Comparison of ENCODE assay signal across 8 cellular contexts in the genomic region with DNA sequence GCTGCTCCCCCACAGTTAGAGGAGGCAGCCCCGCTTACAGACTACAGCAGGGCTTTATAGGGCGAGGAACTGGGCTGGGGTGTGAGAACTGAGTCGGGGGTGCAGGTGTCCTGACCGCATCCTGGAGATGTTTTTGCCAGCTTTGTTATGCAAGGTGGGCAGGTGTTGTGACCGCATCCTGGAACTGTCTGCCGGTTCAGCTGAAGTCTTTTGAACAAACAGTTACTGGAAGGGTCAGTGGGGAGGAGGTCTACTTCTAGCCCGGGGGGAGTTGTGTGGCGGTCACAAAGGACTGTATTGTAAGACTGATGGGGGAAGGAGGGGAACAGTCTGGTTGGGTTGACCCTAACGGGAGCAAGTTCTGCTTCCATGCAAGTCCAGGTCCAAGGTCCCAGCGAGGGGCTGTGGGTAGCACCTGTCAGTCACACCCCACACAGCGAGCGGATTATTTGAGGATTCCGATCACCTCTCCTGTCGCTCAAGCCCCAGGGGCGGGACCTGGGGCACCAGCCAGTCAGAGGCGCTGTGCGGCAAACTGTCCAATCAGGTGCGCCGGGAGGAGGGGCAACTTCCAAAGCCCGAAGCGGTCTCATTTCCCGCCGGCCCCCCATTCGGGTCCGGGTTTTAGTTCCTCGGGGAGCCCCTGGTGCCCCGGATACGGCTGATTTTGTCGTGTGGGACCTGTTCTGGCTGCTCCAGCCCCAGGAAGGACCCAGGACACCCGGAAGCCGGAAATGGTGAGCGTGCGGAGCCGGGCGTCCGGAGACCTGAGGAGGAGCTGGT. TPM values are rescaled to one million over a fixed set of nuclear protein-coding genes. Genes with fewer than 3 reads are reported as not detected.
A peak's percentile ranks its signal among the peaks of the same experiment; 100 is the strongest.
DNase-seq lines count a peak whose midpoint lies in the region; ATAC-seq and TF ChIP-seq lines count a peak whose summit lies in the region.

A gene (plus strand): TSS at position 610 of the 783 bp plus-strand sequence. CDS start 125 bp downstream, at position 735.

- H3K27ac Mint-ChIP-seq in activated naive CD8-positive, alpha-beta T cell treated with anti-CD3 and anti-CD28 coated beads, Interleukin-2, amount 50 U/mL, for 24 hours = peak within 1 kb of the TSS; percentile 92

- no peak within 1 kb of the TSS for H3K23ac ChIP-seq in trophoblast cell (ENCODE audit: low read length)

- peak; percentile 63 for ATAC-seq in HG02852 (IDR thresholded peaks at IDR 0.05; ENCODE audit: unreplicated experiment)
- peak; percentile 84 for ATAC-seq in activated naive CD8-positive, alpha-beta T cell treated with anti-CD3 and anti-CD28 coated beads, Interleukin-2, amount 50 U/mL, for 24 hours

- peak within 1 kb of the TSS; percentile 85 for H4K12ac ChIP-seq in trophoblast cell (ENCODE audit: low read depth, low read length)

- H3K14ac ChIP-seq in trophoblast cell (ENCODE audit: low read length) = peak within 1 kb of the TSS; percentile 92

- peak within 1 kb of the TSS; percentile 41 for H2BK120ac ChIP-seq in trophoblast cell (ENCODE audit: insufficient read depth, low read length, poor library complexity)

- H3K27me3 Mint-ChIP-seq in activated naive CD8-positive, alpha-beta T cell treated with anti-CD3 and anti-CD28 coated beads, Interleukin-2, amount 50 U/mL, for 24 hours = no peaks in the 10 kb centered on the region

- H3K79me1 ChIP-seq in trophoblast cell (ENCODE audit: low read length) = peaks cover 8% of the 10 kb centered on the region

- H3K4me1 ChIP-seq in trophoblast cell (ENCODE audit: control insufficient read depth in 1 of 2, insufficient read depth in 2 of 2, low read length in 2 of 2) (peaks cover 14 to 16% of the 10 kb centered on the region in 2 experiments), transverse colon (peaks cover 9 to 16% (median 13%) of the 10 kb centered on the region in 4 donors)

- H3K27me3 ChIP-seq in trophoblast cell (ENCODE audit: insufficient read depth, low read length) (no peaks in the 10 kb centered on the region), transverse colon (no peaks in the 10 kb centered on the region)

- DNase-seq in GM13976 (ENCODE audit: low spot score) (peak; percentile 96), NCI-H1436 treated with DMSO at 0.1 percent for 48 hours (lab: John Stamatoyannopoulos, UW) (peak; percentile 75), T follicular helper cell (ENCODE audit: low read depth) (peak; percentile 90), cardiac septum (ENCODE audit: low spot score) (peak; percentile 97), trophoblast cell (peak; percentile 91 to 95), transverse colon (peak; percentile 95)
- peak; percentile 97 for DNase-seq in activated naive CD8-positive, alpha-beta T cell treated with anti-CD3 and anti-CD28 coated beads, Interleukin-2, amount 50 U/mL, for 24 hours

- H3K27ac ChIP-seq in trophoblast cell (ENCODE audit: low read depth, low read length) = peak within 1 kb of the TSS; percentile 48
- peak within 1 kb of the TSS; percentile 84 to 92 (median 86) for H3K27ac ChIP-seq in transverse colon

- H3K36me3 Mint-ChIP-seq in activated naive CD8-positive, alpha-beta T cell treated with anti-CD3 and anti-CD28 coated beads, Interleukin-2, amount 50 U/mL, for 24 hours (ENCODE audit: low read depth) = peaks cover 42% of the 10 kb centered on the region

- peak within 1 kb of the TSS; percentile 80 for H3K4ac ChIP-seq in trophoblast cell (ENCODE audit: low read depth, low read length)

- peaks cover 6% of the 10 kb centered on the region for H3K79me2 ChIP-seq in trophoblast cell (ENCODE audit: control insufficient read depth, insufficient read depth, low read length, poor library complexity)

- no peak for TF ChIP-seq EP300 in transverse colon (IDR thresholded peaks at IDR 0.05; ENCODE audit: low read depth)

- peaks cover 33% of the 10 kb centered on the region for H3K4me1 Mint-ChIP-seq in activated naive CD8-positive, alpha-beta T cell treated with anti-CD3 and anti-CD28 coated beads, Interleukin-2, amount 50 U/mL, for 24 hours

- H3K36me3 ChIP-seq in trophoblast cell (ENCODE audit: control insufficient read depth in 1 of 2, insufficient read depth in 2 of 2, low read length in 2 of 2) (peaks cover 0 to 3% of the 10 kb centered on the region in 2 experiments), transverse colon (peaks cover 0 to 15% (median 2%) of the 10 kb centered on the region in 4 donors)

- peak within 1 kb of the TSS; percentile 97 for H3K4me2 ChIP-seq in trophoblast cell (ENCODE audit: low read length)

- in situ Hi-C loops in GM13976 (cut with MboI; ENCODE audit: low sequenced_read_pairs, unreplicated experiment) (no loop called here), transverse colon (cut with MboI; ENCODE audit: low pct_ligation_motif_present in 1 of 4, low pct_unique_long_range_greater_than_20kb in 1 of 4, low sequenced_read_pairs in 3 of 4) (no loop called here)

- intact Hi-C loops in cardiac septum (cut with DNase I) = loop anchor here (5.0 to 10.0 kb wide), 2 partner anchors 64 to 236 kb away; a partner anchor contains a TSS
- intact Hi-C loops in transverse colon (cut with DNase I; ENCODE audit: low total_unique reads) = no loop called here

- no peak within 1 kb of the TSS for H2BK12ac ChIP-seq in trophoblast cell (ENCODE audit: low read length)

- TF ChIP-seq POLR2A in transverse colon (IDR thresholded peaks at IDR 0.05) = peak; percentile 61

- peak within 1 kb of the TSS; percentile 70 for H2BK5ac ChIP-seq in trophoblast cell (ENCODE audit: low read depth, low read length, poor library complexity)

- peak within 1 kb of the TSS; percentile 92 for H3K18ac ChIP-seq in trophoblast cell (ENCODE audit: low read length)

- no CpG with 5 or more reads among the region's 36 CpGs for WGBS in trophoblast cell (ENCODE audit: extremely low coverage, insufficient coverage, insufficient read length)
- 8% methylated on average over 36 of the region's 36 CpGs; no CpG with 5 or more reads in 1 of the 2 donors for WGBS in transverse colon (ENCODE audit: low coverage in 1 of 2), 2 donors

- H3K9ac ChIP-seq in trophoblast cell (ENCODE audit: low read length) = peak within 1 kb of the TSS; percentile 61

- H3K4me3 Mint-ChIP-seq in activated naive CD8-positive, alpha-beta T cell treated with anti-CD3 and anti-CD28 coated beads, Interleukin-2, amount 50 U/mL, for 24 hours = peak within 1 kb of the TSS; percentile 85

- H3K9me3 ChIP-seq in trophoblast cell (ENCODE audit: insufficient read depth, low read depth, low read length) = no peaks in the 10 kb centered on the region
- H3K9me3 ChIP-seq in transverse colon = no peaks in the 10 kb centered on the region

- TF ChIP-seq CTCF in GM13976 (IDR thresholded peaks at IDR 0.05; ENCODE audit: borderline replicate concordance, control extremely low read depth, extremely low read depth, insufficient read depth, missing control alignments) (no peak), transverse colon (IDR thresholded peaks at IDR 0.05) (no peak)

- peak within 1 kb of the TSS; percentile 96 for H2AFZ ChIP-seq in trophoblast cell (ENCODE audit: insufficient read depth, low read length, poor library complexity)

- peak within 1 kb of the TSS; percentile 90 for H4K8ac ChIP-seq in trophoblast cell (ENCODE audit: low read depth, low read length)

- peaks cover 8% of the 10 kb centered on the region for H3K9me3 Mint-ChIP-seq in activated naive CD8-positive, alpha-beta T cell treated with anti-CD3 and anti-CD28 coated beads, Interleukin-2, amount 50 U/mL, for 24 hours

- H3K4me3 ChIP-seq in trophoblast cell (ENCODE audit: low read depth, low read length) (peak within 1 kb of the TSS; percentile 89), transverse colon (peak within 1 kb of the TSS; percentile 60 to 93 (median 78))

- H2AK5ac ChIP-seq in trophoblast cell (ENCODE audit: low read length) = peak within 1 kb of the TSS; percentile 7

- peak within 1 kb of the TSS; percentile 55 for H4K91ac ChIP-seq in trophoblast cell (ENCODE audit: low read depth, low read length)

RNA-seq across cellular contexts. Expression of the gene that starts here (rescaled TPM):
- total RNA-seq in cardiac septum (2.9 TPM), transverse colon (10 to 100 TPM in 3 of 4 donors, 1 to 10 TPM in 1; 6.8 to 16.8 (median 11.1) TPM)
- polyA plus RNA-seq in trophoblast cell (2013) = 10.6 and 11.9 TPM in 2 replicates

Comparison
In these comparisons a context has a peak if more than half of its experiments do, and no peak if none do; other contexts are left out.
1. Peak in every context shown above with its lines: DNase-seq, ATAC-seq, H3K4me3 ChIP-seq and H3K27ac ChIP-seq.